In the genomic region with DNA sequence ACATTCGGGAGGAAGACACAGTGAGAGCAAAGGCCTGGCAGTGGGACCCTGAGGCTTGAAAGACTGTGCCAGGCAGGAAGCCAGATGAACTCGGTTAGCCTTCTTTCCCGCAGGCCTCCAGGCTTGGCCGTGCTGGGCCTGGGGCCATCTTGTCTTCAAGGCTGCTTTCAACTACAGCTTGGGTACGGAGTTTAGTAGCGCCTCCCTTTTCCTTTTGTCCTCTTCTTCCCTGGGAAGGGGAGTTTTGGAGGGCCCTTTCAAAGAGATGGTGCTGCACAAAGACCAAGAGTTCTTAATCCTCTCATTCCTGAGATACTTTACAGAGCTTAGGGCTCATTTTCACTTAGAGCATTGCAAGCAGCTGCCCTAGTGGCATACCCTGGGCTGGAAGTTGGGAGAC, we compare ENCODE assay signal across 2 cellular contexts.
TF ChIP-seq lines count a peak whose summit lies in the region.

No MANE protein-coding gene starts in this region.

TF ChIP-seq in A549, 52 proteins besides CTCF, POLR2A, EP300 and RAD21 (continued from another document):
- no peak for TF ChIP-seq MYC (IDR thresholded peaks at IDR 0.05; ENCODE audit: borderline replicate concordance, low read length)
- no peak for TF ChIP-seq ZFP36 (IDR thresholded peaks at IDR 0.05; ENCODE audit: borderline replicate concordance, partially characterized antibody)
- no peak for TF ChIP-seq MAZ (IDR thresholded peaks at IDR 0.05; ENCODE audit: borderline replicate concordance, low read depth, low read length)
- no peak for TF ChIP-seq KDM1A (IDR thresholded peaks at IDR 0.05; ENCODE audit: low read depth)
- TF ChIP-seq POLR2AphosphoS2 (conservative IDR thresholded peaks at IDR 0.05; ENCODE audit: low read length), result no peak
- no peak for TF ChIP-seq HOXB5 (CRISPR knock-in tag; IDR thresholded peaks at IDR 0.05)
- TF ChIP-seq EHMT2 (IDR thresholded peaks at IDR 0.05; ENCODE audit: low read depth), result no peak
- TF ChIP-seq CBX8 (IDR thresholded peaks at IDR 0.05), result no peak
- no peak for TF ChIP-seq RCOR1 (IDR thresholded peaks at IDR 0.05; ENCODE audit: low read depth, low read length)
- no peak for TF ChIP-seq TFCP2L1 (CRISPR knock-in tag; IDR thresholded peaks at IDR 0.05)
- TF ChIP-seq HOXB13 (CRISPR knock-in tag; IDR thresholded peaks at IDR 0.05; ENCODE audit: low read depth), result no peak
- TF ChIP-seq NPAS2 (CRISPR knock-in tag; IDR thresholded peaks at IDR 0.05; ENCODE audit: borderline replicate concordance), result no peak
- TF ChIP-seq PBX3 (IDR thresholded peaks at IDR 0.05), result no peak

TF ChIP-seq in H1, 55 proteins besides CTCF, POLR2A, EP300 and RAD21 (continued from another document):
- no peak for TF ChIP-seq MAX (IDR thresholded peaks at IDR 0.05)
- 0 out of 2 replicates have a peak, but pooled peaks have one; percentile 25 for TF ChIP-seq TAF1 (IDR thresholded peaks at IDR 0.05; ENCODE audit: low read depth, low read length)
- peak; percentile 19; the same call in 1 of the 2 replicates for TF ChIP-seq TBP (IDR thresholded peaks at IDR 0.05; ENCODE audit: low read depth, low read length)
